In genomic region chr20:36064661-36065426, GRCh38 we compare ENCODE assay signal across 8 cellular contexts.
DNase-seq lines count a peak whose midpoint lies in the region; ATAC-seq and TF ChIP-seq lines count a peak whose summit lies in the region.

No MANE protein-coding gene starts in this region.

- H3K9me2 ChIP-seq in OCI-LY7 (ENCODE audit: insufficient read depth, low read length): no peaks in the 10 kb centered on the region

- CTCF ChIA-PET in OCI-LY7 (lab: Charles Lee; ENCODE audit: unreplicated experiment): no interaction called here

- no peak overlapping the region for H3K27ac Mint-ChIP-seq in activated T-cell treated with anti-CD3 and anti-CD28 coated beads, Interleukin-2, amount 50 U/mL, for 24 hours

- peak overlapping the region; percentile 92 for H2AFZ ChIP-seq in OCI-LY7 (ENCODE audit: low read length)

- H3K27me3 ChIP-seq in esophagus (ENCODE audit: control insufficient read depth in 1 of 2, insufficient read depth in 2 of 2, low read length in 2 of 2) (no peaks in the 10 kb centered on the region), muscle layer of duodenum (ENCODE audit: low read depth, low read length) (no peaks in the 10 kb centered on the region)

- H4K20me1 ChIP-seq in OCI-LY7 (ENCODE audit: insufficient read depth, low read length): no peaks in the 10 kb centered on the region

- H3K9me3 Mint-ChIP-seq in activated T-cell treated with anti-CD3 and anti-CD28 coated beads, Interleukin-2, amount 50 U/mL, for 24 hours: no peaks in the 10 kb centered on the region

- no peaks in the 10 kb centered on the region for H3K79me2 ChIP-seq in OCI-LY7 (ENCODE audit: insufficient read depth, low read depth, low read length)

- peak; percentile 97 for DNase-seq in Caki2 (ENCODE audit: low read depth)
- peak; percentile 93 for DNase-seq in HuH-7 (ENCODE audit: low spot score)
- peak; percentile 86 for DNase-seq in OCI-LY7 (ENCODE audit: low spot score)
- peak; percentile 99 for DNase-seq in activated T-cell treated with anti-CD3 and anti-CD28 coated beads, Interleukin-2, amount 50 U/mL, for 24 hours
- peak; percentile 93 to 96 for DNase-seq in stimulated activated CD8-positive, alpha-beta memory T cell treated with anti-CD3 and anti-CD28 coated beads, Interleukin-7, amount 100 ng/mL, for 1 hour (ENCODE audit: low read depth in 2 of 2)

- in situ Hi-C loops in Caki2 (cut with HindIII; ENCODE audit: low pct_unique_long_range_greater_than_20kb, low sequenced_read_pairs): no loop called here

- no peaks in the 10 kb centered on the region; the same call in 1 of the 2 replicates for H3K9me3 ChIP-seq in OCI-LY7 (ENCODE audit: low read length)
- no peaks in the 10 kb centered on the region for H3K9me3 ChIP-seq in esophagus (ENCODE audit: control insufficient read depth in 2 of 2, insufficient read depth in 1 of 2, low read depth in 1 of 2, low read length in 1 of 2)
- H3K9me3 ChIP-seq in muscle layer of duodenum (ENCODE audit: control insufficient read depth in 1 of 2, low read length in 2 of 2): no peaks in the 10 kb centered on the region

- H3K4me3 Mint-ChIP-seq in activated T-cell treated with anti-CD3 and anti-CD28 coated beads, Interleukin-2, amount 50 U/mL, for 24 hours: peak overlapping the region; percentile 79

- TF ChIP-seq CTCF in OCI-LY7 (conservative IDR thresholded peaks at IDR 0.05; ENCODE audit: low read length): no peak

- POLR2A ChIA-PET in OCI-LY7 (lab: Charles Lee): interaction anchor here (0.5 kb wide), 1 partner anchor 879 kb away, joined by 5 read pairs; no protein-coding TSS in a partner anchor

- H3K36me3 Mint-ChIP-seq in activated T-cell treated with anti-CD3 and anti-CD28 coated beads, Interleukin-2, amount 50 U/mL, for 24 hours (ENCODE audit: low read depth): no peaks in the 10 kb centered on the region

- WGBS in esophagus, 2 donors: 2 to 4% methylated on average over 61 of the region's 61 CpGs

- intact Hi-C loops in OCI-LY7 (cut with micrococcal nuclease; ENCODE audit: unreplicated experiment): no loop called here

- peaks cover 7% of the 10 kb centered on the region for H3K4me1 Mint-ChIP-seq in activated T-cell treated with anti-CD3 and anti-CD28 coated beads, Interleukin-2, amount 50 U/mL, for 24 hours (ENCODE audit: low read depth)

- H3K27me3 Mint-ChIP-seq in activated T-cell treated with anti-CD3 and anti-CD28 coated beads, Interleukin-2, amount 50 U/mL, for 24 hours: peaks cover 4% of the 10 kb centered on the region

- peaks cover 5% of the 10 kb centered on the region for H3K4me1 ChIP-seq in OCI-LY7 (ENCODE audit: insufficient read depth, low read length, poor library complexity, severe bottlenecking)
- peaks cover 0 to 10% of the 10 kb centered on the region in 2 donors for H3K4me1 ChIP-seq in esophagus (ENCODE audit: control insufficient read depth in 2 of 2, insufficient read depth in 2 of 2, low read length in 1 of 2)
- peaks cover 3 to 12% of the 10 kb centered on the region in 2 donors for H3K4me1 ChIP-seq in muscle layer of duodenum (ENCODE audit: control insufficient read depth in 1 of 2, insufficient read depth in 2 of 2, low read length in 2 of 2)

- peak; percentile 86 for ATAC-seq in GM21423 (IDR thresholded peaks at IDR 0.05; ENCODE audit: unreplicated experiment)

- peak overlapping the region; percentile 98 for H3K4me2 ChIP-seq in OCI-LY7 (ENCODE audit: low read length)

- H3K4me3 ChIP-seq in OCI-LY7 (ENCODE audit: low read depth, low read length, poor library complexity, severe bottlenecking) (peak overlapping the region; percentile 72), esophagus (ENCODE audit: low read depth in 1 of 2, low read length in 2 of 2) (peak overlapping the region; percentile 62 to 80), muscle layer of duodenum (ENCODE audit: low read depth in 1 of 2, low read length in 2 of 2) (peak overlapping the region; percentile 70 to 74)

- H3K27ac ChIP-seq in OCI-LY7 (ENCODE audit: low read depth, low read length, poor library complexity, severe bottlenecking) (no peak overlapping the region), esophagus (ENCODE audit: low read depth in 2 of 2, low read length in 1 of 2) (peak overlapping the region; percentile 72 to 93), muscle layer of duodenum (ENCODE audit: low read length) (peak overlapping the region; percentile 39)

- H3K36me3 ChIP-seq in OCI-LY7 (ENCODE audit: insufficient read depth, low read length) (no peaks in the 10 kb centered on the region), esophagus (ENCODE audit: control insufficient read depth in 2 of 2, insufficient read depth in 2 of 2, low read length in 1 of 2) (no peaks in the 10 kb centered on the region), muscle layer of duodenum (ENCODE audit: control insufficient read depth in 1 of 2, insufficient read depth in 2 of 2, low read length in 2 of 2) (no peaks in the 10 kb centered on the region)

- no TSS peak for BruUV-seq in OCI-LY7 (replicated peaks; lab: Mats Ljungman, UMichigan)
